ENCODE assay signal across 9 cellular contexts in genomic region chr10:110774069-110775021, GRCh38.
DNase-seq lines count a peak whose midpoint lies in the region; ATAC-seq, FAIRE-seq and TF ChIP-seq lines count a peak whose summit lies in the region.
"Had no signal": no experiment of that assay in that cellular context is flagged by ENCODE, and none has a peak within 500 bp of the region (broad histone marks: within the 10 kb centered on the region; RNA-seq: fewer than 3 reads in every experiment).

No MANE protein-coding gene starts in this region.

- peaks cover 61% of the 10 kb centered on the region for H3K4me1 Mint-ChIP-seq in activated CD4-positive, alpha-beta T cell treated with anti-CD3 and anti-CD28 coated beads for 36 hours

- no peaks in the 10 kb centered on the region for H3K36me3 ChIP-seq in endothelial cell of umbilical vein (ENCODE audit: control insufficient read depth in 2 of 2, extremely low read depth in 1 of 2, insufficient read depth in 2 of 2, low read length in 2 of 2)

- no peak for TF ChIP-seq POLR2A in endothelial cell of umbilical vein (IDR thresholded peaks at IDR 0.05; ENCODE audit: low read depth, low read length)

- peak overlapping the region; percentile 9 for H3K27ac ChIP-seq in endothelial cell of umbilical vein (ENCODE audit: insufficient read depth, low read depth, low read length)

- no peak for FAIRE-seq in endothelial cell of umbilical vein (lab: Jason Lieb, UNC)
- FAIRE-seq: A204.1 had no signal

- CTCF ChIA-PET in activated CD4-positive, alpha-beta T cell treated with anti-CD3 and anti-CD28 coated beads for 36 hours (lab: Charles Lee), result interaction anchor here (0.8 to 1.7 kb wide), 7 partner anchors 31 to 219 kb away, joined by 3 to 7 read pairs (median 3); no protein-coding TSS in a partner anchor
- CTCF ChIA-PET in endothelial cell of umbilical vein (lab: Charles Lee), result interaction anchor here (0.9 to 1.3 kb wide), 2 partner anchors 12 to 15 kb away, joined by 4 to 9 read pairs; no protein-coding TSS in a partner anchor

- no peak overlapping the region for H3K4me2 ChIP-seq in endothelial cell of umbilical vein (ENCODE audit: insufficient read depth, low read length)

- no peak overlapping the region for H2AFZ ChIP-seq in endothelial cell of umbilical vein (ENCODE audit: low read depth, low read length)

- H3K4me3 Mint-ChIP-seq in activated CD4-positive, alpha-beta T cell treated with anti-CD3 and anti-CD28 coated beads for 36 hours, result peak overlapping the region; percentile 18

- H3K27me3 ChIP-seq in endothelial cell of umbilical vein (ENCODE audit: control insufficient read depth in 2 of 2, insufficient read depth in 2 of 2, low read length in 2 of 2), result peaks cover 3 to 9% of the 10 kb centered on the region in 2 experiments

- BruUV-seq in endothelial cell of umbilical vein (replicated peaks; lab: Mats Ljungman, UMichigan), result no TSS peak

- no peak overlapping the region for H3K9ac ChIP-seq in endothelial cell of umbilical vein (replicated peaks; ENCODE audit: extremely low read depth, insufficient read depth, low read length)

- peak; percentile 67 for DNase-seq in activated CD4-positive, alpha-beta T cell treated with anti-CD3 and anti-CD28 coated beads for 36 hours
- DNase-seq in activated CD4-positive, alpha-beta T cell treated with anti-CD3 and anti-CD28 coated beads, Interleukin-2, amount 50 U/mL, for 1 hour, result no peak
- peak; percentile 73 for DNase-seq in RPMI7951 (ENCODE audit: low read depth)
- DNase-seq in endothelial cell of umbilical vein (ENCODE audit: low read depth, low spot score), result peak; percentile 62
- peak; percentile 68 for DNase-seq in stimulated activated CD4-positive, alpha-beta T cell treated with anti-CD3 and anti-CD28 coated beads, Interleukin-15, amount 100 ng/mL, for 24 hours
- no peak for DNase-seq in GF-D8 (lab: John Stamatoyannopoulos, UW)
- no peak for DNase-seq in germinal center (ENCODE audit: low spot score)

- POLR2A ChIA-PET in activated CD4-positive, alpha-beta T cell treated with anti-CD3 and anti-CD28 coated beads for 36 hours (lab: Charles Lee), result interaction anchor here (0.6 to 1.4 kb wide), 9 partner anchors 9 to 145 kb away, joined by 3 to 6 read pairs (median 4); partner anchors contain the start of genes BBIP1, PDCD4 and SHOC2
- POLR2A ChIA-PET in endothelial cell of umbilical vein (lab: Charles Lee), result no interaction called here

- no peaks in the 10 kb centered on the region for H3K36me3 Mint-ChIP-seq in activated CD4-positive, alpha-beta T cell treated with anti-CD3 and anti-CD28 coated beads for 36 hours (ENCODE audit: low read depth)

- ATAC-seq in activated CD4-positive, alpha-beta T cell treated with anti-CD3 and anti-CD28 coated beads for 36 hours, result peak; percentile 94
- peak; percentile 95 for ATAC-seq in HG02970 (IDR thresholded peaks at IDR 0.05; ENCODE audit: low FRiP score, unreplicated experiment)

- dilution Hi-C loops in endothelial cell of umbilical vein (cut with MboI; ENCODE audit: extremely low pct_ligation_motif_present, low sequenced_read_pairs), result no loop called here

- H3K27ac Mint-ChIP-seq in activated CD4-positive, alpha-beta T cell treated with anti-CD3 and anti-CD28 coated beads for 36 hours, result peak overlapping the region; percentile 89

- no peaks in the 10 kb centered on the region for H3K9me3 ChIP-seq in endothelial cell of umbilical vein (replicated peaks; ENCODE audit: control insufficient read depth, insufficient read depth, low read length)

- TF ChIP-seq CTCF in endothelial cell of umbilical vein (IDR thresholded peaks at IDR 0.05; ENCODE audit: extremely low read depth in 1 of 2, insufficient read depth in 1 of 2, low read depth in 1 of 2, low read length in 2 of 2), result no peak

- H3K9me1 ChIP-seq in endothelial cell of umbilical vein (replicated peaks; ENCODE audit: control insufficient read depth, extremely low read depth, insufficient read depth, low read length), result no peaks in the 10 kb centered on the region

- H4K20me1 ChIP-seq in endothelial cell of umbilical vein (replicated peaks; ENCODE audit: control insufficient read depth, extremely low read depth, insufficient read depth, low read length), result no peaks in the 10 kb centered on the region

- H3K4me1 ChIP-seq in endothelial cell of umbilical vein (ENCODE audit: control insufficient read depth, extremely low read depth, insufficient read depth, low read length), result peaks cover 6% of the 10 kb centered on the region

- H3K79me2 ChIP-seq in endothelial cell of umbilical vein (ENCODE audit: control insufficient read depth, insufficient read depth, low read length), result no peaks in the 10 kb centered on the region

- H3K4me3 ChIP-seq in endothelial cell of umbilical vein (replicated peaks in 1 of 3; ENCODE audit: insufficient read depth in 1 of 3, low read depth in 1 of 3, low read length in 3 of 3), result no peak overlapping the region

- no peaks in the 10 kb centered on the region for H3K9me3 Mint-ChIP-seq in activated CD4-positive, alpha-beta T cell treated with anti-CD3 and anti-CD28 coated beads for 36 hours (ENCODE audit: low read depth)

- H3K27me3 Mint-ChIP-seq in activated CD4-positive, alpha-beta T cell treated with anti-CD3 and anti-CD28 coated beads for 36 hours, result peaks cover 2% of the 10 kb centered on the region

- intact Hi-C loops in activated CD4-positive, alpha-beta T cell treated with anti-CD3 and anti-CD28 coated beads for 36 hours (cut with DNase I, micrococcal nuclease), result loop anchor here (1.0 to 10.0 kb wide), 12 partner anchors 9 to 412 kb away; partner anchors contain the start of genes PDCD4 (in 1 of the 2) and SMC3 (in 1 of the 2)
- intact Hi-C loops in endothelial cell of umbilical vein (cut with micrococcal nuclease), result loop anchor here (5.0 kb wide), 1 partner anchor 88 kb away; no protein-coding TSS in a partner anchor

TF ChIP-seq in endothelial cell of umbilical vein, 7 proteins besides CTCF, POLR2A, EP300 and RAD21:
- peak; percentile 81 for TF ChIP-seq JUN (IDR thresholded peaks at IDR 0.05; ENCODE audit: borderline replicate concordance, insufficient read depth, insufficient read length, low read depth)
- TF ChIP-seq MAX (IDR thresholded peaks at IDR 0.05; ENCODE audit: insufficient read depth, insufficient read length), result no peak
- TF ChIP-seq FOS (IDR thresholded peaks at IDR 0.05; ENCODE audit: borderline replicate concordance, insufficient read depth, low read length), result peak; percentile 94
- TF ChIP-seq GATA2 (IDR thresholded peaks at IDR 0.05; ENCODE audit: insufficient read depth, insufficient read length, low read depth, low read length), result peak; percentile 34
- TF ChIP-seq EZH2 (IDR thresholded peaks at IDR 0.05; ENCODE audit: borderline replicate concordance, low read depth, low read length, severe bottlenecking), result no peak

Comparison
In these comparisons a context has a peak if more than half of its experiments do, and no peak if none do; other contexts are left out.
1. DNase-seq: peak in activated CD4-positive, alpha-beta T cell treated with anti-CD3 and anti-CD28 coated beads for 36 hours (single experiment), RPMI7951 (single experiment), endothelial cell of umbilical vein (single experiment) and stimulated activated CD4-positive, alpha-beta T cell treated with anti-CD3 and anti-CD28 coated beads, Interleukin-15, amount 100 ng/mL, for 24 hours (single experiment); none in activated CD4-positive, alpha-beta T cell treated with anti-CD3 and anti-CD28 coated beads, Interleukin-2, amount 50 U/mL, for 1 hour (single experiment), GF-D8 (single experiment) and germinal center (single experiment).